ENCODE assay signal across 16 cellular contexts in the genomic region with DNA sequence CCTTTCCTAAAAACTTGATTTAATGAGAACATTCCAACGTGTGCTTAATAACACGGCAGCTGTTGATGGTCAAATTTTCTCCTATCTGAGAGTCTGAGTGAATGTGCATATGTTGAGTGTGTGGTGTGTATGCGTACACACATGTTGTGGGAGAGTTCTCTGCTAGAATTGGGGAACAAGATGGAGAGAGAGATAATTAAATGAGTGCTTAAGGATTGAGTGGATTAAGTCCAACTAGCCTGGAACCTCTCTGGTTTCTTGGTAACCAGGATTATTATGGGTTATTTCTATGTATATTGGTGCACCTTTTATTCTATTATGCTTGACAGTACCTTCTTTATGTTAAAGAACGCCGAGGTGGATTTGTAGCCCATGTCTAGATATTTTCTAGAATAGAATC. TPM values are rescaled to one million over a fixed set of nuclear protein-coding genes. Genes with fewer than 3 reads are reported as not detected.
DNase-seq lines count a peak whose midpoint lies in the region; ATAC-seq, FAIRE-seq and TF ChIP-seq lines count a peak whose summit lies in the region.
"Had no signal": no experiment of that assay in that cellular context is flagged by ENCODE, and none has a peak within 500 bp of the region (broad histone marks: within the 10 kb centered on the region; RNA-seq: fewer than 3 reads in every experiment).

No MANE protein-coding gene starts in this region.

- no peaks in the 10 kb centered on the region for H3K9me3 Mint-ChIP-seq in stimulated activated naive CD8-positive, alpha-beta T cell treated with anti-CD3 and anti-CD28 coated beads, Interleukin-15, Interleukin-2, amounts not matched to agents 100 ng/mL and 50 ng/mL, for 24 hours
- H3K9me3 Mint-ChIP-seq in stimulated activated naive CD8-positive, alpha-beta T cell treated with anti-CD3 and anti-CD28 coated beads, Interleukin-15, amount 100 ng/mL, for 72 hours: no peaks in the 10 kb centered on the region
- H3K9me3 Mint-ChIP-seq: mesothelial cell of epicardium had no signal

- intact Hi-C loops in K562 (cut with micrococcal nuclease): loop anchor here (10.0 kb wide), 1 partner anchor 295 kb away; no protein-coding TSS in a partner anchor

- FAIRE-seq in K562 (lab: Jason Lieb, UNC): no peak

- peak overlapping the region; percentile 91 for H3K27ac Mint-ChIP-seq in stimulated activated naive CD8-positive, alpha-beta T cell treated with anti-CD3 and anti-CD28 coated beads, Interleukin-15, Interleukin-2, amounts not matched to agents 100 ng/mL and 50 ng/mL, for 24 hours
- peak overlapping the region in 1 of 2 donors; percentile 44 for H3K27ac Mint-ChIP-seq in stimulated activated naive CD8-positive, alpha-beta T cell treated with anti-CD3 and anti-CD28 coated beads, Interleukin-15, amount 100 ng/mL, for 72 hours
- H3K27ac Mint-ChIP-seq: mesothelial cell of epicardium had no signal

- H3K9ac ChIP-seq in K562 (ENCODE audit: insufficient read depth in 1 of 2, low read depth in 2 of 2, low read length in 2 of 2): peak overlapping the region in 1 of 2 experiments; percentile 81; a peak in 2 of 4 replicates

- peaks cover 25% of the 10 kb centered on the region for H3K36me3 Mint-ChIP-seq in stimulated activated naive CD8-positive, alpha-beta T cell treated with anti-CD3 and anti-CD28 coated beads, Interleukin-15, Interleukin-2, amounts not matched to agents 100 ng/mL and 50 ng/mL, for 24 hours (ENCODE audit: low read depth)
- H3K36me3 Mint-ChIP-seq: mesothelial cell of epicardium had no signal

- in situ Hi-C loops in K562 (cut with MboI): no loop called here

- no peaks in the 10 kb centered on the region for H3K9me1 ChIP-seq in K562 (ENCODE audit: control insufficient read depth, insufficient read depth, low read length)

- peak overlapping the region; percentile 2 for H3K27ac ChIP-seq in RWPE2 (ENCODE audit: poor library complexity, severe bottlenecking)
- H3K27ac ChIP-seq in K562 (ENCODE audit: extremely low read depth, low read depth, low read length): peak overlapping the region; percentile 92

- H3K9me3 ChIP-seq in RWPE2 (ENCODE audit: severe bottlenecking): no peaks in the 10 kb centered on the region
- H3K9me3 ChIP-seq in K562 (replicated peaks; ENCODE audit: control insufficient read depth, insufficient read depth, low read depth, low read length): no peaks in the 10 kb centered on the region

- POLR2A ChIA-PET in K562 (lab: Yijun Ruan, JAX): no interaction called here

- no peak for DNase-seq in stimulated activated naive CD8-positive, alpha-beta T cell treated with anti-CD3 and anti-CD28 coated beads, Interleukin-15, amount 100 ng/mL, for 72 hours
- no peak for DNase-seq in RWPE2 (ENCODE audit: low spot score)
- peak in 2 of 4 experiments; percentile 24 to 46 for DNase-seq in K562 (ENCODE audit: extremely low read depth in 1 of 4, low spot score in 3 of 4)
- DNase-seq in H7: no peak
- no peak for DNase-seq in NCI-H2227 (lab: John Stamatoyannopoulos, UW; ENCODE audit: unreplicated experiment)
- no peak for DNase-seq in OCI-M1 (lab: John Stamatoyannopoulos, UW)
- DNase-seq: activated CD4-positive, CD25-positive, alpha-beta regulatory T cell; left colon; NCI-H1048; NCI-H2029 treated with DMSO at 0.1 percent for 48 hours; NCI-H510A; SHP77; trophoblast cell had no signal

- no peak overlapping the region for H3K4me3 ChIP-seq in RWPE2 (ENCODE audit: severe bottlenecking)
- no peak overlapping the region; the same call in 1 of the 2 replicates for H3K4me3 ChIP-seq in K562
- H3K4me3 ChIP-seq in H7 (ENCODE audit: insufficient read depth, low read depth, low read length): no peak overlapping the region

- H2AFZ ChIP-seq in K562 (ENCODE audit: low read depth, low read length): 0 out of 2 replicates have a peak overlapping the region, but pooled peaks have one; percentile 14

- peaks cover 96% of the 10 kb centered on the region for H3K4me1 Mint-ChIP-seq in stimulated activated naive CD8-positive, alpha-beta T cell treated with anti-CD3 and anti-CD28 coated beads, Interleukin-15, Interleukin-2, amounts not matched to agents 100 ng/mL and 50 ng/mL, for 24 hours (ENCODE audit: low read depth)
- peaks cover 89% of the 10 kb centered on the region for H3K4me1 Mint-ChIP-seq in stimulated activated naive CD8-positive, alpha-beta T cell treated with anti-CD3 and anti-CD28 coated beads, Interleukin-15, amount 100 ng/mL, for 72 hours

- TF ChIP-seq CTCF in RWPE2 (IDR thresholded peaks at IDR 0.05; ENCODE audit: poor library complexity, severe bottlenecking): no peak
- TF ChIP-seq CTCF in K562 (IDR thresholded peaks at IDR 0.05 in 2 of 3, conservative IDR thresholded peaks at IDR 0.05 in 1 of 3; ENCODE audit: insufficient read depth in 2 of 3, low read depth in 1 of 3, low read length in 3 of 3): no peak

- H4K20me1 ChIP-seq in K562 (replicated peaks; ENCODE audit: control insufficient read depth, insufficient read depth, low read length): no peaks in the 10 kb centered on the region

- H3K4me1 ChIP-seq in RWPE2 (ENCODE audit: insufficient read depth, poor library complexity, severe bottlenecking): peaks cover 39% of the 10 kb centered on the region
- peaks cover 38 to 63% of the 10 kb centered on the region in 2 experiments for H3K4me1 ChIP-seq in K562 (replicated peaks in 1 of 2; ENCODE audit: control insufficient read depth in 2 of 2, insufficient read depth in 2 of 2, low read length in 2 of 2)

- no peak for TF ChIP-seq RAD21 in K562 (CRISPR knock-in tag; conservative IDR thresholded peaks at IDR 0.05 in 1 of 2, IDR thresholded peaks at IDR 0.05 in 1 of 2)

- BruUV-seq in K562 (replicated peaks; lab: Mats Ljungman, UMichigan): no TSS peak

- peaks cover 80% of the 10 kb centered on the region for H3K79me2 ChIP-seq in K562 (ENCODE audit: control insufficient read depth, insufficient read depth, low read length)

- ATAC-seq in stimulated activated naive CD8-positive, alpha-beta T cell treated with anti-CD3 and anti-CD28 coated beads, Interleukin-15, amount 100 ng/mL, for 72 hours: no peak
- ATAC-seq in RWPE2 (ENCODE audit: low read depth) (no peak), K562 (no peak), GM21786 (IDR thresholded peaks at IDR 0.05; ENCODE audit: unreplicated experiment) (no peak)
- ATAC-seq: left colon had no signal

- CTCF ChIA-PET in K562 (lab: Yijun Ruan, JAX; ENCODE audit: low intra/inter-chr PET ratio): no interaction called here

- H3K4me2 ChIP-seq in K562 (ENCODE audit: insufficient read depth, low read length): peak overlapping the region; percentile 95

- no peak for TF ChIP-seq POLR2A in K562 (conservative IDR thresholded peaks at IDR 0.05)

- H3K27me3 ChIP-seq in RWPE2 (ENCODE audit: insufficient read depth, poor library complexity, severe bottlenecking) (no peaks in the 10 kb centered on the region), K562 (ENCODE audit: control insufficient read depth in 2 of 2, insufficient read depth in 2 of 2, low read length in 2 of 2) (no peaks in the 10 kb centered on the region), H7 (ENCODE audit: control insufficient read depth, insufficient read depth, low read length) (no peaks in the 10 kb centered on the region)

- H3K27me3 Mint-ChIP-seq in stimulated activated naive CD8-positive, alpha-beta T cell treated with anti-CD3 and anti-CD28 coated beads, Interleukin-15, Interleukin-2, amounts not matched to agents 100 ng/mL and 50 ng/mL, for 24 hours: no peaks in the 10 kb centered on the region
- H3K27me3 Mint-ChIP-seq in stimulated activated naive CD8-positive, alpha-beta T cell treated with anti-CD3 and anti-CD28 coated beads, Interleukin-15, amount 100 ng/mL, for 72 hours: no peaks in the 10 kb centered on the region

- no peak overlapping the region for H3K4me3 Mint-ChIP-seq in stimulated activated naive CD8-positive, alpha-beta T cell treated with anti-CD3 and anti-CD28 coated beads, Interleukin-15, Interleukin-2, amounts not matched to agents 100 ng/mL and 50 ng/mL, for 24 hours
- peak overlapping the region in 1 of 2 donors; percentile 13 for H3K4me3 Mint-ChIP-seq in stimulated activated naive CD8-positive, alpha-beta T cell treated with anti-CD3 and anti-CD28 coated beads, Interleukin-15, amount 100 ng/mL, for 72 hours
- H3K4me3 Mint-ChIP-seq: mesothelial cell of epicardium had no signal

- 0 out of 2 replicates have a peak, but pooled peaks have one; percentile 12 for TF ChIP-seq EP300 in K562 (IDR thresholded peaks at IDR 0.05; ENCODE audit: low read length)

- H3K36me3 ChIP-seq in RWPE2 (ENCODE audit: low read depth) (peaks cover 4% of the 10 kb centered on the region; the same call in 1 of the 2 replicates), K562 (ENCODE audit: control insufficient read depth, insufficient read depth, low read length) (no peaks in the 10 kb centered on the region; the same call in 2 of the 3 replicates), H7 (replicated peaks; ENCODE audit: control insufficient read depth, insufficient read depth, low read length) (no peaks in the 10 kb centered on the region)

- WGBS in K562 (ENCODE audit: insufficient coverage, low coverage, missing lambda C conversion rate): 14% methylated on average over 5 of the region's 5 CpGs

TF ChIP-seq in K562, 482 proteins besides CTCF, POLR2A, EP300 and RAD21 (continues in another document):
- TF ChIP-seq, protein P1, sequence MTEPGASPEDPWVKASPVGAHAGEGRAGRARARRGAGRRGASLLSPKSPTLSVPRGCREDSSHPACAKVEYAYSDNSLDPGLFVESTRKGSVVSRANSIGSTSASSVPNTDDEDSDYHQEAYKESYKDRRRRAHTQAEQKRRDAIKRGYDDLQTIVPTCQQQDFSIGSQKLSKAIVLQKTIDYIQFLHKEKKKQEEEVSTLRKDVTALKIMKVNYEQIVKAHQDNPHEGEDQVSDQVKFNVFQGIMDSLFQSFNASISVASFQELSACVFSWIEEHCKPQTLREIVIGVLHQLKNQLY (CRISPR knock-in tag; conservative IDR thresholded peaks at IDR 0.05): no peak

RNA-seq across cellular contexts. Expression of a gene that starts 36.4 kb away (rescaled TPM):
- 10.6 and 20.5 TPM in 2 replicates for total RNA-seq in K562 (2011; cell fraction: chromatin; rRNA removed; ENCODE audit: low replicate concordance)
- total RNA-seq in K562 (2011; cell fraction: nucleolus; rRNA removed): 7.8 and 9.0 TPM in 2 replicates
- 12.6 and 24.7 TPM in 2 replicates for total RNA-seq in K562 (2011; cell fraction: nucleoplasm; rRNA removed)
- total RNA-seq in K562 (2014; rRNA removed) (42.0 and 46.0 TPM in 2 replicates), K562 (2014; rRNA removed; fragmentation: Illumina TruSeq; extraction: Trizol) (38.5 and 47.4 TPM in 2 replicates), K562 (2015; rRNA removed; fragmentation: Illumina TruSeq; extraction: Trizol) (44.8 and 47.0 TPM in 2 replicates), K562 (2021) (33.6 and 36.7 TPM in 2 replicates)
- polyA plus RNA-seq in K562 (2011; rRNA removed) (44.6 and 52.2 TPM in 2 replicates), K562 (2014; fragmentation: Illumina TruSeq; extraction: Trizol) (49.3 and 57.3 TPM in 2 replicates), K562 (2014; fragmentation: Nextera tagmentation; extraction: Ambion mirVana) (10 to 100 TPM; 29.9 to 34.3 TPM), K562 (2014; rRNA removed) (35.8 and 47.6 TPM in 2 replicates)
- polyA plus RNA-seq in K562 (2011; cell fraction: cytosol; rRNA removed): 35.0 and 41.8 TPM in 2 replicates
- 20.2 and 24.7 TPM in 2 replicates for polyA plus RNA-seq in K562 (2011; cell fraction: nucleus; rRNA removed)
- 37.7 and 53.3 TPM in 2 replicates for polyA plus RNA-seq in K562 (2012)
- 45.1 and 60.6 TPM in 2 replicates for polyA minus RNA-seq in K562 (2011; rRNA and poly(A)+ RNA removed)
- polyA minus RNA-seq in K562 (2011; cell fraction: cytosol; rRNA and poly(A)+ RNA removed): 38.1 and 47.6 TPM in 2 replicates
- polyA minus RNA-seq in K562 (2011; cell fraction: nucleus; rRNA and poly(A)+ RNA removed): 9.3 and 20.3 TPM in 2 replicates
- total RNA-seq in H7 (2014; rRNA removed; shearing (Covaris generic)): 38.6 and 45.8 TPM in 2 replicates
